Comparison of ENCODE assay signal across 13 cellular contexts in genomic region chr2:217947341-217948316, GRCh38. TPM values are rescaled to one million over a fixed set of nuclear protein-coding genes. Genes with fewer than 3 reads are reported as not detected.
DNase-seq lines count a peak whose midpoint lies in the region; ATAC-seq and TF ChIP-seq lines count a peak whose summit lies in the region.
"Had no signal": no experiment of that assay in that cellular context is flagged by ENCODE, and none has a peak within 500 bp of the region (broad histone marks: within the 10 kb centered on the region; RNA-seq: fewer than 3 reads in every experiment).

No MANE protein-coding gene starts in this region.

- H3K4me2 ChIP-seq in BLaER1 treated with 17β-estradiol and CSF1 and Interleukin-3, amounts not matched to agents 10 nM and 100 nM, result peak overlapping the region in 6 of 11 experiments; percentile 10 to 34 (median 16); a peak in 8 of 22 replicates
- H3K4me2 ChIP-seq in osteoblast (ENCODE audit: insufficient read depth, low read length), result no peak overlapping the region

- no peak for DNase-seq in LNCaP clone FGC (ENCODE audit: low read depth)
- no peak for DNase-seq in epithelial cell of esophagus (ENCODE audit: low read depth)
- DNase-seq in osteoblast (ENCODE audit: insufficient read length, low spot score, missing footprints), result peak; percentile 50
- DNase-seq in stimulated activated naive B cell treated with anti-CD40 and anti-IgM and Interleukin-4, amounts not matched to agents 10 μg/mL and 1 μg/mL and 100 μg/mL, for 72 hours, result no peak
- DNase-seq in stimulated activated CD4-positive, alpha-beta T cell treated with anti-CD3 and anti-CD28 coated beads, Interleukin-2, amount 100 ng/mL, for 24 hours, result no peak
- DNase-seq in stimulated activated CD4-positive, alpha-beta T cell treated with anti-CD3 and anti-CD28 coated beads, Interleukin-4, amount 100 ng/mL, for 24 hours, result no peak
- DNase-seq: activated T-cell treated with anti-CD3 and anti-CD28 coated beads, Interleukin-2, amount 50 U/mL, for 48 hours; NCI-H1105 treated with DMSO at 0.1 percent for 48 hours had no signal

- no peak overlapping the region for H3K4me3 Mint-ChIP-seq in stimulated activated naive B cell treated with anti-CD40 and anti-IgM and Interleukin-4, amounts not matched to agents 10 μg/mL and 1 μg/mL and 100 μg/mL, for 72 hours
- H3K4me3 Mint-ChIP-seq: stimulated activated memory B cell treated with anti-CD40 and anti-IgM and Interleukin-4, amounts not matched to agents 10 μg/mL and 1 μg/mL and 100 μg/mL, for 72 hours had no signal

- H3K27me3 ChIP-seq in BLaER1 treated with 17β-estradiol and CSF1 and Interleukin-3, amounts not matched to agents 10 nM and 100 nM, result no peaks in the 10 kb centered on the region
- H3K27me3 ChIP-seq in osteoblast (ENCODE audit: insufficient read depth, low read length), result no peaks in the 10 kb centered on the region

- H3K36me3 Mint-ChIP-seq in stimulated activated naive B cell treated with anti-CD40 and anti-IgM and Interleukin-4, amounts not matched to agents 10 μg/mL and 1 μg/mL and 100 μg/mL, for 72 hours, result no peaks in the 10 kb centered on the region
- H3K36me3 Mint-ChIP-seq: stimulated activated memory B cell treated with anti-CD40 and anti-IgM and Interleukin-4, amounts not matched to agents 10 μg/mL and 1 μg/mL and 100 μg/mL, for 72 hours had no signal

- H3K9ac ChIP-seq in BLaER1 treated with 17β-estradiol and CSF1 and Interleukin-3, amounts not matched to agents 10 nM and 100 nM, result 0 out of 22 replicates have a peak overlapping the region, but pooled peaks of 1 of the 11 experiments have one; percentile 12

- TF ChIP-seq CTCF in LNCaP clone FGC (IDR thresholded peaks at IDR 0.05; ENCODE audit: control insufficient read depth, extremely low read depth, insufficient read depth), result peak; percentile 10; the same call in 1 of the 2 replicates
- peak; percentile 9 for TF ChIP-seq CTCF in epithelial cell of esophagus (IDR thresholded peaks at IDR 0.05; ENCODE audit: insufficient read depth, low read depth, low read length, missing control alignments)
- no peak for TF ChIP-seq CTCF in osteoblast (IDR thresholded peaks at IDR 0.05; ENCODE audit: extremely low read depth, low read depth, low read length)

- peaks cover 17% of the 10 kb centered on the region for H3K79me2 ChIP-seq in osteoblast (ENCODE audit: insufficient read depth, low read length)

- peaks cover 0 to 61% (median 5%) of the 10 kb centered on the region in 11 experiments; a peak in 9 of 22 replicates for H4K20me1 ChIP-seq in BLaER1 treated with 17β-estradiol and CSF1 and Interleukin-3, amounts not matched to agents 10 nM and 100 nM
- peaks cover 64% of the 10 kb centered on the region for H4K20me1 ChIP-seq in osteoblast (ENCODE audit: insufficient read depth, low read length)

- peaks cover 0 to 8% (median 0%) of the 10 kb centered on the region in 11 experiments; a peak in 2 of 22 replicates for H3K36me3 ChIP-seq in BLaER1 treated with 17β-estradiol and CSF1 and Interleukin-3, amounts not matched to agents 10 nM and 100 nM
- no peaks in the 10 kb centered on the region for H3K36me3 ChIP-seq in osteoblast (ENCODE audit: insufficient read depth, low read length)

- no peak for ATAC-seq in GM21717 (IDR thresholded peaks at IDR 0.05; ENCODE audit: unreplicated experiment)
- no peak for ATAC-seq in stimulated activated naive B cell treated with anti-CD40 and anti-IgM and Interleukin-4, amounts not matched to agents 10 μg/mL and 1 μg/mL and 100 μg/mL, for 72 hours (replicated peaks)
- ATAC-seq: stimulated activated memory B cell treated with anti-CD40 and anti-IgM and Interleukin-4, amounts not matched to agents 10 μg/mL and 1 μg/mL and 100 μg/mL, for 72 hours had no signal

- peaks cover 9 to 21% of the 10 kb centered on the region in 2 donors for H3K27me3 Mint-ChIP-seq in stimulated activated naive B cell treated with anti-CD40 and anti-IgM and Interleukin-4, amounts not matched to agents 10 μg/mL and 1 μg/mL and 100 μg/mL, for 72 hours

- H3K4me3 ChIP-seq in BLaER1 treated with 17β-estradiol and CSF1 and Interleukin-3, amounts not matched to agents 10 nM and 100 nM, result no peak overlapping the region
- H3K4me3 ChIP-seq in LNCaP clone FGC (ENCODE audit: low read depth, low read length), result no peak overlapping the region
- H3K4me3 ChIP-seq in epithelial cell of esophagus (ENCODE audit: low read length), result no peak overlapping the region
- H3K4me3 ChIP-seq in osteoblast (ENCODE audit: insufficient read depth, low read length), result no peak overlapping the region

- no peak overlapping the region for H3K27ac ChIP-seq in BLaER1 treated with 17β-estradiol and CSF1 and Interleukin-3, amounts not matched to agents 10 nM and 100 nM
- H3K27ac ChIP-seq in osteoblast (ENCODE audit: low read depth, low read length), result no peak overlapping the region
- H3K27ac ChIP-seq: HL-60 had no signal

- peaks cover 16 to 32% (median 27%) of the 10 kb centered on the region in 10 experiments for H3K4me1 ChIP-seq in BLaER1 treated with 17β-estradiol and CSF1 and Interleukin-3, amounts not matched to agents 10 nM and 100 nM
- peaks cover 25% of the 10 kb centered on the region for H3K4me1 ChIP-seq in osteoblast (ENCODE audit: insufficient read depth, low read length)

- H2AFZ ChIP-seq in osteoblast (ENCODE audit: low read length), result no peak overlapping the region

- H3K4me1 Mint-ChIP-seq in stimulated activated naive B cell treated with anti-CD40 and anti-IgM and Interleukin-4, amounts not matched to agents 10 μg/mL and 1 μg/mL and 100 μg/mL, for 72 hours, result no peaks in the 10 kb centered on the region
- H3K4me1 Mint-ChIP-seq: stimulated activated memory B cell treated with anti-CD40 and anti-IgM and Interleukin-4, amounts not matched to agents 10 μg/mL and 1 μg/mL and 100 μg/mL, for 72 hours had no signal

- no peak overlapping the region for H3K27ac Mint-ChIP-seq in stimulated activated naive B cell treated with anti-CD40 and anti-IgM and Interleukin-4, amounts not matched to agents 10 μg/mL and 1 μg/mL and 100 μg/mL, for 72 hours
- H3K27ac Mint-ChIP-seq: stimulated activated memory B cell treated with anti-CD40 and anti-IgM and Interleukin-4, amounts not matched to agents 10 μg/mL and 1 μg/mL and 100 μg/mL, for 72 hours had no signal

- H3K9me3 ChIP-seq in BLaER1 treated with 17β-estradiol and CSF1 and Interleukin-3, amounts not matched to agents 10 nM and 100 nM (replicated peaks in 1 of 11), result no peaks in the 10 kb centered on the region
- H3K9me3 ChIP-seq in osteoblast (ENCODE audit: low read depth, low read length), result no peaks in the 10 kb centered on the region

- H3K9me3 Mint-ChIP-seq in stimulated activated naive B cell treated with anti-CD40 and anti-IgM and Interleukin-4, amounts not matched to agents 10 μg/mL and 1 μg/mL and 100 μg/mL, for 72 hours, result no peaks in the 10 kb centered on the region
- H3K9me3 Mint-ChIP-seq: stimulated activated memory B cell treated with anti-CD40 and anti-IgM and Interleukin-4, amounts not matched to agents 10 μg/mL and 1 μg/mL and 100 μg/mL, for 72 hours had no signal

RNA-seq across cellular contexts. Expression of gene TNS1, which starts 55.2 kb away (rescaled TPM):
- 45.7 and 48.9 TPM in 2 replicates for total RNA-seq in osteoblast
- total RNA-seq: OCI-LY7 had no signal
